Comparison of ENCODE assay signal across 1 cellular context in genomic region chr12:48157016-48157888, GRCh38.
TF ChIP-seq lines count a peak whose summit lies in the region.

Gene ASB8 (minus strand): TSS chr12:48157515. CDS start chr12:48153496, 4,019 bp downstream.

TF ChIP-seq in HCT116, 20 proteins besides CTCF, POLR2A, EP300 and RAD21 (continued from another document):
- TF ChIP-seq POLR2AphosphoS5 (IDR thresholded peaks at IDR 0.05; ENCODE audit: low read depth, low read length), result peak; percentile 84
- TF ChIP-seq JUND (IDR thresholded peaks at IDR 0.05), result no peak
- peak; percentile 47 for TF ChIP-seq ZFX (IDR thresholded peaks at IDR 0.05)
- TF ChIP-seq CEBPB (IDR thresholded peaks at IDR 0.05; ENCODE audit: low read depth), result no peak
- TF ChIP-seq CBX3 (IDR thresholded peaks at IDR 0.05; ENCODE audit: low read depth), result no peak
- TF ChIP-seq SP1 (IDR thresholded peaks at IDR 0.05; ENCODE audit: low read depth), result no peak
- no peak for TF ChIP-seq EZH2 (IDR thresholded peaks at IDR 0.05)
- TF ChIP-seq SRF (IDR thresholded peaks at IDR 0.05; ENCODE audit: low read depth), result no peak
- TF ChIP-seq EGR1 (IDR thresholded peaks at IDR 0.05; ENCODE audit: low read depth), result 0 out of 2 replicates have a peak, but pooled peaks have one; percentile 23
- TF ChIP-seq TCF7L2 (IDR thresholded peaks at IDR 0.05; ENCODE audit: borderline replicate concordance, extremely low read depth, insufficient read depth, insufficient read length), result no peak
- no peak for TF ChIP-seq FOSL1 (IDR thresholded peaks at IDR 0.05; ENCODE audit: low read depth)
- no peak for TF ChIP-seq ATF3 (IDR thresholded peaks at IDR 0.05)
- TF ChIP-seq SIN3A (IDR thresholded peaks at IDR 0.05; ENCODE audit: low read depth), result peak; percentile 51; the same call in 1 of the 2 replicates
- no peak for TF ChIP-seq ZBTB33 (IDR thresholded peaks at IDR 0.05; ENCODE audit: extremely low read depth, insufficient replicate concordance, low read length)
- no peak for TF ChIP-seq EZH2phosphoT487 (IDR thresholded peaks at IDR 0.05; ENCODE audit: borderline replicate concordance)
- TF ChIP-seq ZNF274 (IDR thresholded peaks at IDR 0.05; ENCODE audit: low read depth, low read length), result no peak
- TF ChIP-seq MAX (IDR thresholded peaks at IDR 0.05), result peak; percentile 14; the same call in 1 of the 2 replicates
- no peak; the same call in 1 of the 2 replicates for TF ChIP-seq ELF1 (IDR thresholded peaks at IDR 0.05; ENCODE audit: borderline replicate concordance, low read depth)
- TF ChIP-seq YY1 (IDR thresholded peaks at IDR 0.05; ENCODE audit: extremely low read depth, insufficient replicate concordance, low read depth, low read length), result no peak
